ENCODE assay signal across 8 cellular contexts in genomic region chr11:75388386-75389275, GRCh38. TPM values are rescaled to one million over a fixed set of nuclear protein-coding genes. Genes with fewer than 3 reads are reported as not detected.
DNase-seq lines count a peak whose midpoint lies in the region; ATAC-seq and TF ChIP-seq lines count a peak whose summit lies in the region.

No MANE protein-coding gene starts in this region.

- no peaks in the 10 kb centered on the region for H3K27me3 ChIP-seq in cardiac muscle cell

- peak; percentile 62 for DNase-seq in activated gamma-delta T cell treated with Interleukin-2 at 50 U/mL for 16 hours
- DNase-seq in activated gamma-delta T cell (lab: John Stamatoyannopoulos, UW): no peak
- DNase-seq in NCI-H1048 (lab: John Stamatoyannopoulos, UW): peak; percentile 9
- DNase-seq in activated naive CD4-positive, alpha-beta T cell treated with anti-CD3 and anti-CD28 coated beads, Interleukin-2, amount 50 U/mL, for 16 hours: peak; percentile 69
- DNase-seq in cardiac muscle cell (ENCODE audit: low read depth in 1 of 2, low spot score in 1 of 2): peak; percentile 83 to 87
- peak; percentile 89 for DNase-seq in posterior vena cava (ENCODE audit: low spot score)

- no peak overlapping the region for H3K27ac ChIP-seq in cardiac muscle cell

- intact Hi-C loops in posterior vena cava (cut with DNase I): loop anchor here in 1 of 2 donors (1.0 to 5.0 kb wide), 2 partner anchors 61 to 143 kb away; no protein-coding TSS in a partner anchor

- H3K9me3 ChIP-seq in cardiac muscle cell (ENCODE audit: low read depth): no peaks in the 10 kb centered on the region

- no peak overlapping the region for H3K4me3 ChIP-seq in cardiac muscle cell

- peaks cover 3% of the 10 kb centered on the region for H3K4me1 ChIP-seq in cardiac muscle cell (ENCODE audit: low read depth)

- H3K36me3 ChIP-seq in cardiac muscle cell: no peaks in the 10 kb centered on the region

- peak; percentile 78 for TF ChIP-seq CTCF in cardiac muscle cell (IDR thresholded peaks at IDR 0.05; ENCODE audit: low read depth, low read length)

- ATAC-seq in SK-N-SH treated with all-trans-retinoic acid at 6 μM for 48 hours (peak; percentile 85), HG03342 (IDR thresholded peaks at IDR 0.05; ENCODE audit: unreplicated experiment) (no peak)

TF ChIP-seq in SK-N-SH treated with all-trans-retinoic acid at 6 μM for 48 hours, 23 proteins besides CTCF, POLR2A, EP300 and RAD21:
- TF ChIP-seq SNAI2 (CRISPR knock-in tag; IDR thresholded peaks at IDR 0.05) (no peak), BACH2 (CRISPR knock-in tag; IDR thresholded peaks at IDR 0.05; ENCODE audit: borderline replicate concordance) (no peak), GLIS3 (CRISPR knock-in tag; IDR thresholded peaks at IDR 0.05) (no peak), CSDC2 (CRISPR knock-in tag; IDR thresholded peaks at IDR 0.05) (no peak), CREB5 (CRISPR knock-in tag; IDR thresholded peaks at IDR 0.05; ENCODE audit: low read depth) (no peak), PPARA (CRISPR knock-in tag; IDR thresholded peaks at IDR 0.05; ENCODE audit: borderline replicate concordance) (no peak), TSHZ2 (CRISPR knock-in tag; IDR thresholded peaks at IDR 0.05) (no peak), ZNF70 (CRISPR knock-in tag; IDR thresholded peaks at IDR 0.05) (no peak)

RNA-seq across cellular contexts. Expression of gene RPS3, which starts 10.7 kb away (rescaled TPM):
- total RNA-seq in cardiac muscle cell (781 and 951 TPM in 2 replicates), posterior vena cava (1,000 to 10,000 TPM; 1,304 to 1,399 TPM)
- polyA plus RNA-seq in cardiac muscle cell: 974 and 1,206 TPM in 2 replicates

RNA-seq across cellular contexts. Expression of gene ARRB1, which starts 37.2 kb away (rescaled TPM):
- 8.7 and 10.7 TPM in 2 replicates for total RNA-seq in cardiac muscle cell
- polyA plus RNA-seq in cardiac muscle cell: 4.5 and 8.3 TPM in 2 replicates
- total RNA-seq in posterior vena cava: 10 to 100 TPM; 42.3 to 44.3 TPM

RNA-seq across cellular contexts. Expression of gene KLHL35, which starts 44.4 kb away (rescaled TPM):
- total RNA-seq in cardiac muscle cell: 2.2 and 2.7 TPM in 2 replicates
- 2.6 and 3.4 TPM in 2 replicates for polyA plus RNA-seq in cardiac muscle cell
- under 1 TPM; 0.67 to 0.79 TPM for total RNA-seq in posterior vena cava
